In genomic region chr7:134891262-134892001, GRCh38 we compare ENCODE assay signal across 8 cellular contexts.
A peak's percentile ranks its signal among the peaks of the same experiment; 100 is the strongest.
DNase-seq lines count a peak whose midpoint lies in the region; ATAC-seq, FAIRE-seq and TF ChIP-seq lines count a peak whose summit lies in the region.

No MANE protein-coding gene starts in this region.

- peak; percentile 93 for ATAC-seq in gastrocnemius medialis

- H3K36me3 ChIP-seq in bronchial epithelial cell (ENCODE audit: control insufficient read depth, insufficient read depth, low read length) (peaks cover under 1% of the 10 kb centered on the region), iPS-18a (ENCODE audit: control insufficient read depth, low read depth, low read length) (no peaks in the 10 kb centered on the region), gastrocnemius medialis (no peaks in the 10 kb centered on the region)

- peak overlapping the region; percentile 76 for H3K9ac ChIP-seq in iPS-18a (ENCODE audit: low read length)

- no peak for FAIRE-seq in bronchial epithelial cell (lab: Jason Lieb, UNC)

- DNase-seq in EL: peak; percentile 88
- peak; percentile 50 for DNase-seq in NCI-H510A treated with DMSO at 0.1 percent for 48 hours (lab: John Stamatoyannopoulos, UW)
- DNase-seq in bronchial epithelial cell (ENCODE audit: low read depth): peak; percentile 93
- DNase-seq in gastrocnemius medialis: peak; percentile 69 to 75
- DNase-seq in activated effector memory CD4-positive, alpha-beta T cell treated with anti-CD3 and anti-CD28 coated beads, Interleukin-2, amount 50 U/mL, for 16 hours: no peak
- no peak for DNase-seq in stimulated activated CD4-positive, alpha-beta T cell treated with anti-CD3 and anti-CD28 coated beads, Interleukin-2, amount 100 ng/mL, for 48 hours
- DNase-seq in GM19240 (ENCODE audit: insufficient read length, low spot score): no peak

- H3K27ac ChIP-seq in iPS-18a (ENCODE audit: low read length) (peak overlapping the region; percentile 86), gastrocnemius medialis (peak overlapping the region; percentile 57 to 71 (median 66))

- H3K4me1 ChIP-seq in iPS-18a (ENCODE audit: control insufficient read depth, low read depth, low read length): peaks cover 22% of the 10 kb centered on the region
- H3K4me1 ChIP-seq in gastrocnemius medialis: peaks cover 7 to 8% of the 10 kb centered on the region in 2 donors

- TF ChIP-seq CTCF in bronchial epithelial cell (IDR thresholded peaks at IDR 0.05; ENCODE audit: insufficient read depth, low read length, severe bottlenecking) (no peak), gastrocnemius medialis (IDR thresholded peaks at IDR 0.05 in 4 of 5, conservative IDR thresholded peaks at IDR 0.05 in 1 of 5) (no peak)

- peaks cover 5% of the 10 kb centered on the region for H3K9me3 ChIP-seq in iPS-18a (ENCODE audit: control insufficient read depth, low read depth, low read length)
- no peaks in the 10 kb centered on the region for H3K9me3 ChIP-seq in gastrocnemius medialis

- H3K27me3 ChIP-seq in bronchial epithelial cell (ENCODE audit: control insufficient read depth, insufficient read depth, low read length): no peaks in the 10 kb centered on the region
- no peaks in the 10 kb centered on the region for H3K27me3 ChIP-seq in iPS-18a (ENCODE audit: control insufficient read depth, insufficient read depth, low read length)
- H3K27me3 ChIP-seq in gastrocnemius medialis: no peaks in the 10 kb centered on the region

- intact Hi-C loops in gastrocnemius medialis (cut with DNase I; ENCODE audit: low total_unique reads): loop anchor here (10.0 kb wide), 1 partner anchor 197 kb away; no protein-coding TSS in a partner anchor

- in situ Hi-C loops in gastrocnemius medialis (cut with MboI; ENCODE audit: low sequenced_read_pairs in 4 of 4): no loop called here

- peak; percentile 29 to 55 for TF ChIP-seq POLR2A in gastrocnemius medialis (IDR thresholded peaks at IDR 0.05)

- H3K4me3 ChIP-seq in bronchial epithelial cell (ENCODE audit: low read depth, low read length) (peak overlapping the region; percentile 67), iPS-18a (ENCODE audit: low read length) (peak overlapping the region; percentile 92), gastrocnemius medialis (peak overlapping the region; percentile 51 to 68 (median 54))

Comparison
In these comparisons a context has a peak if more than half of its experiments do, and no peak if none do; other contexts are left out.
1. DNase-seq: peak in EL (single experiment), NCI-H510A treated with DMSO at 0.1 percent for 48 hours (single experiment), bronchial epithelial cell (single experiment) and gastrocnemius medialis (2 of 2); none in activated effector memory CD4-positive, alpha-beta T cell treated with anti-CD3 and anti-CD28 coated beads, Interleukin-2, amount 50 U/mL, for 16 hours (single experiment), stimulated activated CD4-positive, alpha-beta T cell treated with anti-CD3 and anti-CD28 coated beads, Interleukin-2, amount 100 ng/mL, for 48 hours (0 of 2) and GM19240 (single experiment).
2. Peak in every context shown above with its lines, with median percentiles within 50 percentile points of each other: H3K4me3 ChIP-seq.